In the genomic region with DNA sequence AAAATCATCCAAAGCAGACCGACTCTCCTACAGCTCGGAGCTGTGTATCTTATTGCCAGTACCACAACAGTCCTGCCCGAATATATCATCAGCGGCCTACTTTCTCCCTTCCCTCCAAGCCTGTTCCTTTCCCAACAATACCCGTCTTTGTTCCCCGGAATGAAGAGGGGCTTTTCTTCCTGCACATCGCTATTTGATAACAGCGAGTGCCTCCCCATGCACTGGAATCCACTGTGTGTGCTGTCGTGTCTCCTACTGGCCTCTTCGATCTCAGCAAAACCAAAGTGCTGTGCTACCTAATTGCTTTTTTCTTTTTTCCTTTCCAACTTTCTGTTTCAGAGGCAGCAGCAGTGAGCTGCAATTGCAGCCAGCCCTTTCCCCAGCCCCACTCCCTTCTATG, we compare ENCODE assay signal across 16 cellular contexts. TPM values are rescaled to one million over a fixed set of nuclear protein-coding genes. Genes with fewer than 3 reads are reported as not detected.
A peak's percentile ranks its signal among the peaks of the same experiment; 100 is the strongest.
DNase-seq lines count a peak whose midpoint lies in the region; TF ChIP-seq lines count a peak whose summit lies in the region.
"Had no signal": no experiment of that assay in that cellular context is flagged by ENCODE, and none has a peak within 500 bp of the region (broad histone marks: within the 10 kb centered on the region; RNA-seq: fewer than 3 reads in every experiment).

No MANE protein-coding gene starts in this region.

- H2AFZ ChIP-seq in smooth muscle cell (ENCODE audit: low read depth), result no peak overlapping the region

- no peaks in the 10 kb centered on the region for H3F3A ChIP-seq in smooth muscle cell (ENCODE audit: low read depth)

- peaks cover 11% of the 10 kb centered on the region for H3K79me2 ChIP-seq in smooth muscle cell (ENCODE audit: low read depth)

- TF ChIP-seq CTCF in smooth muscle cell (IDR thresholded peaks at IDR 0.05; ENCODE audit: borderline replicate concordance, insufficient read depth, poor library complexity, severe bottlenecking), result no peak

- no peaks in the 10 kb centered on the region for H3K4me1 ChIP-seq in smooth muscle cell (ENCODE audit: low read depth)
- H3K4me1 ChIP-seq: prostate gland had no signal

- 86% methylated on average over 10 of the region's 10 CpGs for WGBS in smooth muscle cell (ENCODE audit: low lambda C conversion rate)

- H3K9me3 ChIP-seq in smooth muscle cell (replicated peaks; ENCODE audit: low read depth), result no peaks in the 10 kb centered on the region
- H3K9me3 ChIP-seq: prostate gland had no signal

- H3K36me3 ChIP-seq in smooth muscle cell (ENCODE audit: low read depth), result peaks cover 7% of the 10 kb centered on the region

- no peak overlapping the region for H3K4me2 ChIP-seq in smooth muscle cell

- H3K4me3 ChIP-seq in smooth muscle cell, result no peak overlapping the region
- H3K4me3 ChIP-seq: prostate gland had no signal

- DNase-seq in C1 segment of cervical spinal cord (lab: John Stamatoyannopoulos, UW), result peak in 11 of 14 donors; percentile 28 to 71 (median 48)
- DNase-seq in anterior cingulate cortex (lab: John Stamatoyannopoulos, UW), result peak in 43 of 58 donors; percentile 22 to 90 (median 59)
- peak; percentile 43 for DNase-seq in islet precursor cell
- peak; percentile 93 for DNase-seq in putamen (ENCODE audit: low spot score)
- DNase-seq in NCI-H2029 treated with DMSO at 0.1 percent for 48 hours (lab: John Stamatoyannopoulos, UW), result no peak
- no peak for DNase-seq in smooth muscle cell (lab: John Stamatoyannopoulos, UW; ENCODE audit: unreplicated experiment)
- DNase-seq in ACHN, result no peak
- no peak for DNase-seq in stimulated activated CD4-positive, alpha-beta T cell treated with anti-CD3 and anti-CD28 coated beads, Interleukin-4, amount 100 ng/mL, for 1 hour
- DNase-seq: activated CD4-positive, alpha-beta T cell treated with anti-CD3 and anti-CD28 coated beads, Interleukin-2, amount 10 ng/mL, durations not matched to agents 7 days and 5 days; activated naive CD4-positive, alpha-beta T cell treated with anti-CD3 and anti-CD28 coated beads for 36 hours; dermis blood vessel endothelial cell; left colon; NCI-H146; NCI-H82; stimulated activated naive CD4-positive, alpha-beta T cell treated with Interleukin-2 at 50 U/mL for 16 hours had no signal

- in situ Hi-C loops in ACHN (cut with HindIII; ENCODE audit: low pct_ligation_motif_present, low pct_unique_long_range_greater_than_20kb, low sequenced_read_pairs), result no loop called here

- no peak overlapping the region for H3K9ac ChIP-seq in smooth muscle cell (ENCODE audit: low read depth)

- no peaks in the 10 kb centered on the region for H3K27me3 ChIP-seq in smooth muscle cell (ENCODE audit: low read depth)

- H4K20me1 ChIP-seq in smooth muscle cell (ENCODE audit: low read depth), result no peaks in the 10 kb centered on the region

- no peak overlapping the region for H3K27ac ChIP-seq in smooth muscle cell (ENCODE audit: low read depth)
- H3K27ac ChIP-seq: prostate gland had no signal

RNA-seq across cellular contexts. Expression of a gene that starts 43.5 kb away (rescaled TPM):
- 35.0 and 42.0 TPM in 2 replicates for total RNA-seq in smooth muscle cell
- 15.5 and 38.8 TPM in 2 replicates for polyA plus RNA-seq in smooth muscle cell

Comparison
In these comparisons a context has a peak if more than half of its experiments do, and no peak if none do; other contexts are left out.
1. DNase-seq: peak in C1 segment of cervical spinal cord (11 of 14), anterior cingulate cortex (43 of 58), islet precursor cell (single experiment) and putamen (single experiment); none in NCI-H2029 treated with DMSO at 0.1 percent for 48 hours (single experiment), smooth muscle cell (single experiment), ACHN (single experiment) and stimulated activated CD4-positive, alpha-beta T cell treated with anti-CD3 and anti-CD28 coated beads, Interleukin-4, amount 100 ng/mL, for 1 hour (single experiment).